In genomic region chr1:1356796-1357401, GRCh38 we compare ENCODE assay signal across 7 cellular contexts. TPM values are rescaled to one million over a fixed set of nuclear protein-coding genes. Genes with fewer than 3 reads are reported as not detected.
DNase-seq lines count a peak whose midpoint lies in the region; ATAC-seq, FAIRE-seq and TF ChIP-seq lines count a peak whose summit lies in the region.
"Had no signal": no experiment of that assay in that cellular context is flagged by ENCODE, and none has a peak within 500 bp of the region (broad histone marks: within the 10 kb centered on the region; RNA-seq: fewer than 3 reads in every experiment).

No MANE protein-coding gene starts in this region.

- no peak for DNase-seq in activated CD8-positive, alpha-beta T cell treated with anti-CD3 and anti-CD28 coated beads for 36 hours
- DNase-seq in kidney, result peak; percentile 78
- DNase-seq in NCI-H187 (lab: John Stamatoyannopoulos, UW), result no peak
- DNase-seq in AG08396 (ENCODE audit: low spot score), result no peak
- DNase-seq: central memory CD4-positive, alpha-beta T cell had no signal

- H3K4me1 ChIP-seq in kidney (ENCODE audit: control insufficient read depth in 1 of 2, insufficient read depth in 1 of 2, low read depth in 1 of 2, low read length in 2 of 2) (peaks cover 0 to 23% of the 10 kb centered on the region in 2 donors), subcutaneous abdominal adipose tissue (ENCODE audit: control insufficient read depth in 5 of 5, insufficient read depth in 5 of 5, low read length in 5 of 5) (peaks cover 10 to 85% (median 81%) of the 10 kb centered on the region in 5 donors)

- no peaks in the 10 kb centered on the region for H3K9me3 Mint-ChIP-seq in activated CD8-positive, alpha-beta T cell treated with anti-CD3 and anti-CD28 coated beads for 36 hours

- H3K36me3 ChIP-seq in kidney (ENCODE audit: control insufficient read depth in 1 of 2, insufficient read depth in 2 of 2, low read length in 2 of 2), result no peaks in the 10 kb centered on the region
- peaks cover 0 to 18% (median 15%) of the 10 kb centered on the region in 5 donors for H3K36me3 ChIP-seq in subcutaneous abdominal adipose tissue (ENCODE audit: control insufficient read depth in 5 of 5, insufficient read depth in 5 of 5, low read length in 5 of 5)

- POLR2A ChIA-PET in activated CD8-positive, alpha-beta T cell treated with anti-CD3 and anti-CD28 coated beads for 36 hours (lab: Charles Lee), result interaction anchor here (1.2 to 2.4 kb wide), 2 partner anchors 14 to 18 kb away, joined by 3 to 10 read pairs; partner anchors contain the start of gene AURKAIP1

- H3K9ac ChIP-seq in kidney (ENCODE audit: low read length in 2 of 2) (no peak overlapping the region), subcutaneous abdominal adipose tissue (ENCODE audit: low read length in 5 of 5) (peak overlapping the region in 4 of 5 donors; percentile 70 to 84 (median 78))

- H3K4me1 Mint-ChIP-seq in activated CD8-positive, alpha-beta T cell treated with anti-CD3 and anti-CD28 coated beads for 36 hours (ENCODE audit: low read depth), result peaks cover 27% of the 10 kb centered on the region

- H3K4me3 ChIP-seq in kidney (ENCODE audit: low read length in 2 of 2) (peak overlapping the region in 1 of 2 donors; percentile 55), subcutaneous abdominal adipose tissue (ENCODE audit: low read depth in 1 of 5, low read length in 5 of 5) (peak overlapping the region in 4 of 5 donors; percentile 56 to 78 (median 73))

- CTCF ChIA-PET in activated CD8-positive, alpha-beta T cell treated with anti-CD3 and anti-CD28 coated beads for 36 hours (lab: Charles Lee), result no interaction called here

- H3K9me3 ChIP-seq in kidney (ENCODE audit: control insufficient read depth in 1 of 2, low read length in 2 of 2) (no peaks in the 10 kb centered on the region), subcutaneous abdominal adipose tissue (ENCODE audit: control insufficient read depth in 5 of 5, low read length in 5 of 5) (no peaks in the 10 kb centered on the region)

- no peak for FAIRE-seq in kidney (lab: Jason Lieb, UNC)

- no peaks in the 10 kb centered on the region for H3K36me3 Mint-ChIP-seq in activated CD8-positive, alpha-beta T cell treated with anti-CD3 and anti-CD28 coated beads for 36 hours (ENCODE audit: low read depth)

- H3K27ac ChIP-seq in kidney (ENCODE audit: low read depth in 2 of 2, low read length in 2 of 2) (peak overlapping the region in 1 of 2 donors; percentile 43), subcutaneous abdominal adipose tissue (ENCODE audit: low read depth, low read length) (peak overlapping the region; percentile 84)

- no peak for TF ChIP-seq CTCF in activated CD8-positive, alpha-beta T cell treated with anti-CD3 and anti-CD28 coated beads for 36 hours (IDR thresholded peaks at IDR 0.05)
- no peak for TF ChIP-seq CTCF in kidney (IDR thresholded peaks at IDR 0.05; ENCODE audit: borderline replicate concordance, extremely low read depth, insufficient read depth)

- intact Hi-C loops in activated CD8-positive, alpha-beta T cell treated with anti-CD3 and anti-CD28 coated beads for 36 hours (cut with micrococcal nuclease), result no loop called here
- intact Hi-C loops in kidney (cut with DNase I), result no loop called here

- H3K4me3 Mint-ChIP-seq in activated CD8-positive, alpha-beta T cell treated with anti-CD3 and anti-CD28 coated beads for 36 hours, result no peak overlapping the region

- H3K27me3 ChIP-seq in subcutaneous abdominal adipose tissue (ENCODE audit: control insufficient read depth in 5 of 5, insufficient read depth in 4 of 5, low read length in 5 of 5), result peaks cover 0 to 16% (median 0%) of the 10 kb centered on the region in 5 donors

- ATAC-seq in activated CD8-positive, alpha-beta T cell treated with anti-CD3 and anti-CD28 coated beads for 36 hours, result peak; percentile 23
- no peak for ATAC-seq in HG03045 (IDR thresholded peaks at IDR 0.05; ENCODE audit: unreplicated experiment)

- H3K27me3 Mint-ChIP-seq in activated CD8-positive, alpha-beta T cell treated with anti-CD3 and anti-CD28 coated beads for 36 hours, result peaks cover 12% of the 10 kb centered on the region

- H3K27ac Mint-ChIP-seq in activated CD8-positive, alpha-beta T cell treated with anti-CD3 and anti-CD28 coated beads for 36 hours, result no peak overlapping the region

RNA-seq across cellular contexts. Expression of gene MXRA8, which starts 1.5 kb away (rescaled TPM):
- total RNA-seq in activated CD8-positive, alpha-beta T cell treated with anti-CD3 and anti-CD28 coated beads for 36 hours, result under 1 TPM; 0.92 to 0.98 TPM
- total RNA-seq in kidney, result 26.0 TPM
- polyA plus RNA-seq in kidney (ENCODE audit: insufficient read depth, low read depth, low replicate concordance), result 64.7 TPM

RNA-seq across cellular contexts. Expression of gene DVL1, which starts 7.7 kb away (rescaled TPM):
- total RNA-seq in activated CD8-positive, alpha-beta T cell treated with anti-CD3 and anti-CD28 coated beads for 36 hours, result 10 to 100 TPM; 37.2 to 39.2 TPM
- total RNA-seq in kidney, result 55.0 TPM
- 32.5 TPM for polyA plus RNA-seq in kidney (ENCODE audit: insufficient read depth, low read depth, low replicate concordance)

RNA-seq across cellular contexts. Expression of gene AURKAIP1, which starts 18.1 kb away (rescaled TPM):
- total RNA-seq in activated CD8-positive, alpha-beta T cell treated with anti-CD3 and anti-CD28 coated beads for 36 hours, result 100 to 1,000 TPM; 127 TPM
- total RNA-seq in kidney, result 111 TPM
- 359 TPM for polyA plus RNA-seq in kidney (ENCODE audit: insufficient read depth, low read depth, low replicate concordance)

RNA-seq across cellular contexts. Expression of gene TAS1R3, which starts 25.8 kb away (rescaled TPM):
- total RNA-seq in activated CD8-positive, alpha-beta T cell treated with anti-CD3 and anti-CD28 coated beads for 36 hours, result under 1 TPM; 0.13 to 0.14 TPM
- total RNA-seq in kidney, result 1.3 TPM
- polyA plus RNA-seq in kidney (ENCODE audit: insufficient read depth, low read depth, low replicate concordance), result 0.15 TPM

RNA-seq across cellular contexts. Expression of gene CPTP, which starts 32.3 kb away (rescaled TPM):
- total RNA-seq in activated CD8-positive, alpha-beta T cell treated with anti-CD3 and anti-CD28 coated beads for 36 hours, result 10 to 100 TPM in 1 of 2 experiments, 1 to 10 TPM in 1; 8.4 to 11.0 TPM
- 21.9 TPM for total RNA-seq in kidney
- 51.5 TPM for polyA plus RNA-seq in kidney (ENCODE audit: insufficient read depth, low read depth, low replicate concordance)

Comparison
In these comparisons a context has a peak if more than half of its experiments do, and no peak if none do; other contexts are left out.
1. H3K9ac ChIP-seq: peak in subcutaneous abdominal adipose tissue (4 of 5); none in kidney (0 of 2).
2. RNA of gene MXRA8, which starts 1.5 kb away (total RNA-seq): 26.0 TPM in kidney (single experiment); 0.92 to 0.98 TPM in activated CD8-positive, alpha-beta T cell treated with anti-CD3 and anti-CD28 coated beads for 36 hours; every median in the first group is over 10 times any median in the second.